Comparison of ENCODE assay signal across 1 cellular context in genomic region chrX:119145241-119145653, GRCh38.
TF ChIP-seq lines count a peak whose summit lies in the region.

No MANE protein-coding gene starts in this region.

TF ChIP-seq in GM23338, 12 proteins besides CTCF, POLR2A, EP300 and RAD21 (continued from another document):
- TF ChIP-seq REST (IDR thresholded peaks at IDR 0.05; ENCODE audit: unreplicated experiment) = no peak
